ENCODE assay signal across 9 cellular contexts in the genomic region with DNA sequence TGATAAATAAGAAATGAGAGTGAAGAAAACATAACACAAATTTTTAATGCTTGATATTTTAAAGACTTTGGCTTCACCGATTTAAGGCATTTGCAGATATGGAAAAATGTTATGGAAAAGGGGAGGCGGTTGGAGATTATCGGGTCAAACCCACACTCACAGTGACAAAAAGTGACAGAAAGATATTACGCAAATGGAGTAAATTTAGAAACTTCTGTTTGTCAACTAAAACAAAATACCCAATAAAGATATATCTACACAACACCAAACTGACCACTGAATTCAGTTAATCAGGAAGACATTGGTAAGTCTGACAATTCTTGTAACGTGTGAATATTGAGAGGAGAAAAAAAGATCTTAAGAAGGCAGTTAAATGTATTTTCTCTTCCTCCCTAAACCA. TPM values are rescaled to one million over a fixed set of nuclear protein-coding genes. Genes with fewer than 3 reads are reported as not detected.
DNase-seq lines count a peak whose midpoint lies in the region; ATAC-seq and TF ChIP-seq lines count a peak whose summit lies in the region.
"Had no signal": no experiment of that assay in that cellular context is flagged by ENCODE, and none has a peak within 500 bp of the region (broad histone marks: within the 10 kb centered on the region; RNA-seq: fewer than 3 reads in every experiment).

No MANE protein-coding gene starts in this region.

- TF ChIP-seq CTCF in WTC11 (IDR thresholded peaks at IDR 0.05) (no peak), glutamatergic neuron (IDR thresholded peaks at IDR 0.05; ENCODE audit: partially characterized antibody, unreplicated experiment) (no peak), stomach (IDR thresholded peaks at IDR 0.05) (no peak)

- peak overlapping the region in 4 of 5 donors; percentile 28 to 98 (median 96) for H3K27ac ChIP-seq in stomach

- no peak for DNase-seq in activated CD4-positive, alpha-beta T cell treated with anti-CD3 and anti-CD28 coated beads, Interleukin-2, amount 10 ng/mL, durations not matched to agents 24 days and 14 days
- no peak for DNase-seq in activated CD4-positive, alpha-beta T cell treated with anti-CD3 and anti-CD28 coated beads, Interleukin-2, amount 50 U/mL, for 48 hours
- no peak for DNase-seq in WTC11 (ENCODE audit: low spot score)
- DNase-seq in glutamatergic neuron = no peak
- no peak for DNase-seq in stomach
- DNase-seq in GM19238 (ENCODE audit: insufficient read length, low spot score) = no peak
- DNase-seq: MV-4-11 had no signal

- TF ChIP-seq POLR2A in stomach (IDR thresholded peaks at IDR 0.05) = no peak

- H3K36me3 ChIP-seq in stomach = no peaks in the 10 kb centered on the region

- peak overlapping the region; percentile 89 for H3K4me3 Mint-ChIP-seq in activated CD4-positive, alpha-beta T cell treated with anti-CD3 and anti-CD28 coated beads, Interleukin-2, amount 10 ng/mL, durations not matched to agents 24 days and 14 days
- peak overlapping the region; percentile 92 for H3K4me3 Mint-ChIP-seq in WTC11
- peak overlapping the region; percentile 99 for H3K4me3 Mint-ChIP-seq in glutamatergic neuron (ENCODE audit: unreplicated experiment)

- H3K4me1 Mint-ChIP-seq in activated CD4-positive, alpha-beta T cell treated with anti-CD3 and anti-CD28 coated beads, Interleukin-2, amount 10 ng/mL, durations not matched to agents 24 days and 14 days = peaks cover 49% of the 10 kb centered on the region
- H3K4me1 Mint-ChIP-seq in WTC11 (peaks cover 39% of the 10 kb centered on the region), glutamatergic neuron (ENCODE audit: low read depth, unreplicated experiment) (peaks cover 9% of the 10 kb centered on the region)

- H3K27me3 ChIP-seq in stomach = no peaks in the 10 kb centered on the region

- no peak overlapping the region for H3K27ac Mint-ChIP-seq in activated CD4-positive, alpha-beta T cell treated with anti-CD3 and anti-CD28 coated beads, Interleukin-2, amount 10 ng/mL, durations not matched to agents 24 days and 14 days
- H3K27ac Mint-ChIP-seq in WTC11 (no peak overlapping the region; the same call in 1 of the 2 replicates), glutamatergic neuron (ENCODE audit: unreplicated experiment) (no peak overlapping the region)

- no peak for TF ChIP-seq EP300 in stomach (IDR thresholded peaks at IDR 0.05)

- 30 to 49% (median 44%) methylated on average over 5 of the region's 5 CpGs for WGBS in stomach, 5 donors

- CTCF ChIA-PET in WTC11 (lab: Charles Lee) = no interaction called here

- POLR2A ChIA-PET in WTC11 (lab: Charles Lee) = no interaction called here

- intact Hi-C loops in activated CD4-positive, alpha-beta T cell treated with anti-CD3 and anti-CD28 coated beads, Interleukin-2, amount 10 ng/mL, durations not matched to agents 24 days and 14 days (cut with micrococcal nuclease) = loop anchor here (5.0 to 10.0 kb wide), 2 partner anchors 95 to 238 kb away; a partner anchor contains a TSS
- intact Hi-C loops in stomach (cut with DNase I; ENCODE audit: low total_unique reads) = no loop called here

- ATAC-seq in WTC11 (no peak), GM21825 (IDR thresholded peaks at IDR 0.05; ENCODE audit: unreplicated experiment) (no peak), HG03571 (IDR thresholded peaks at IDR 0.05; ENCODE audit: unreplicated experiment) (no peak)

- H3K9me3 ChIP-seq in stomach = no peaks in the 10 kb centered on the region

- peaks cover 7 to 77% (median 41%) of the 10 kb centered on the region in 4 donors for H3K4me1 ChIP-seq in stomach

- peak overlapping the region; percentile 77 to 90 (median 89) for H3K4me3 ChIP-seq in stomach

- no peaks in the 10 kb centered on the region for H3K9me3 Mint-ChIP-seq in activated CD4-positive, alpha-beta T cell treated with anti-CD3 and anti-CD28 coated beads, Interleukin-2, amount 10 ng/mL, durations not matched to agents 24 days and 14 days
- no peaks in the 10 kb centered on the region for H3K9me3 Mint-ChIP-seq in WTC11
- peaks cover 13% of the 10 kb centered on the region for H3K9me3 Mint-ChIP-seq in glutamatergic neuron (ENCODE audit: unreplicated experiment)

- H3K27me3 Mint-ChIP-seq in activated CD4-positive, alpha-beta T cell treated with anti-CD3 and anti-CD28 coated beads, Interleukin-2, amount 10 ng/mL, durations not matched to agents 24 days and 14 days = no peaks in the 10 kb centered on the region
- H3K27me3 Mint-ChIP-seq in WTC11 (ENCODE audit: low read depth) (no peaks in the 10 kb centered on the region), glutamatergic neuron (ENCODE audit: unreplicated experiment) (peaks cover 12% of the 10 kb centered on the region)

- H3K36me3 Mint-ChIP-seq in activated CD4-positive, alpha-beta T cell treated with anti-CD3 and anti-CD28 coated beads, Interleukin-2, amount 10 ng/mL, durations not matched to agents 24 days and 14 days (ENCODE audit: low read depth) = peaks cover 5% of the 10 kb centered on the region
- H3K36me3 Mint-ChIP-seq in WTC11 = no peaks in the 10 kb centered on the region
- H3K36me3 Mint-ChIP-seq in glutamatergic neuron (ENCODE audit: unreplicated experiment) = no peaks in the 10 kb centered on the region

TF ChIP-seq in WTC11, 78 proteins besides CTCF, POLR2A, EP300 and RAD21:
- TF ChIP-seq FOXP1 (CRISPR knock-in tag; IDR thresholded peaks at IDR 0.05; ENCODE audit: borderline replicate concordance) = no peak
- no peak for TF ChIP-seq SMAD3 (CRISPR knock-in tag; IDR thresholded peaks at IDR 0.05; ENCODE audit: borderline replicate concordance)
- TF ChIP-seq NR1H2 (CRISPR knock-in tag; IDR thresholded peaks at IDR 0.05) = no peak
- no peak for TF ChIP-seq GABPB1 (CRISPR knock-in tag; IDR thresholded peaks at IDR 0.05)
- TF ChIP-seq, protein P1, sequence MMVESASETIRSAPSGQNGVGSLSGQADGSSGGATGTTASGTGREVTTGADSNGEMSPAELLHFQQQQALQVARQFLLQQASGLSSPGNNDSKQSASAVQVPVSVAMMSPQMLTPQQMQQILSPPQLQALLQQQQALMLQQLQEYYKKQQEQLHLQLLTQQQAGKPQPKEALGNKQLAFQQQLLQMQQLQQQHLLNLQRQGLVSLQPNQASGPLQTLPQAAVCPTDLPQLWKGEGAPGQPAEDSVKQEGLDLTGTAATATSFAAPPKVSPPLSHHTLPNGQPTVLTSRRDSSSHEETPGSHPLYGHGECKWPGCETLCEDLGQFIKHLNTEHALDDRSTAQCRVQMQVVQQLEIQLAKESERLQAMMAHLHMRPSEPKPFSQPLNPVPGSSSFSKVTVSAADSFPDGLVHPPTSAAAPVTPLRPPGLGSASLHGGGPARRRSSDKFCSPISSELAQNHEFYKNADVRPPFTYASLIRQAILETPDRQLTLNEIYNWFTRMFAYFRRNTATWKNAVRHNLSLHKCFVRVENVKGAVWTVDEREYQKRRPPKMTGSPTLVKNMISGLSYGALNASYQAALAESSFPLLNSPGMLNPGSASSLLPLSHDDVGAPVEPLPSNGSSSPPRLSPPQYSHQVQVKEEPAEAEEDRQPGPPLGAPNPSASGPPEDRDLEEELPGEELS (CRISPR knock-in tag; IDR thresholded peaks at IDR 0.05) = no peak
- TF ChIP-seq, protein P2, sequence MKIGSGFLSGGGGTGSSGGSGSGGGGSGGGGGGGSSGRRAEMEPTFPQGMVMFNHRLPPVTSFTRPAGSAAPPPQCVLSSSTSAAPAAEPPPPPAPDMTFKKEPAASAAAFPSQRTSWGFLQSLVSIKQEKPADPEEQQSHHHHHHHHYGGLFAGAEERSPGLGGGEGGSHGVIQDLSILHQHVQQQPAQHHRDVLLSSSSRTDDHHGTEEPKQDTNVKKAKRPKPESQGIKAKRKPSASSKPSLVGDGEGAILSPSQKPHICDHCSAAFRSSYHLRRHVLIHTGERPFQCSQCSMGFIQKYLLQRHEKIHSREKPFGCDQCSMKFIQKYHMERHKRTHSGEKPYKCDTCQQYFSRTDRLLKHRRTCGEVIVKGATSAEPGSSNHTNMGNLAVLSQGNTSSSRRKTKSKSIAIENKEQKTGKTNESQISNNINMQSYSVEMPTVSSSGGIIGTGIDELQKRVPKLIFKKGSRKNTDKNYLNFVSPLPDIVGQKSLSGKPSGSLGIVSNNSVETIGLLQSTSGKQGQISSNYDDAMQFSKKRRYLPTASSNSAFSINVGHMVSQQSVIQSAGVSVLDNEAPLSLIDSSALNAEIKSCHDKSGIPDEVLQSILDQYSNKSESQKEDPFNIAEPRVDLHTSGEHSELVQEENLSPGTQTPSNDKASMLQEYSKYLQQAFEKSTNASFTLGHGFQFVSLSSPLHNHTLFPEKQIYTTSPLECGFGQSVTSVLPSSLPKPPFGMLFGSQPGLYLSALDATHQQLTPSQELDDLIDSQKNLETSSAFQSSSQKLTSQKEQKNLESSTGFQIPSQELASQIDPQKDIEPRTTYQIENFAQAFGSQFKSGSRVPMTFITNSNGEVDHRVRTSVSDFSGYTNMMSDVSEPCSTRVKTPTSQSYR (CRISPR knock-in tag; IDR thresholded peaks at IDR 0.05) = no peak

RNA-seq across cellular contexts. Expression of a gene that starts 2.5 kb away (rescaled TPM):
- total RNA-seq in activated CD4-positive, alpha-beta T cell treated with anti-CD3 and anti-CD28 coated beads, Interleukin-2, amount 10 ng/mL, durations not matched to agents 24 days and 14 days = 78.9 and 84.8 TPM in 2 replicates
- 74.2 to 83.8 TPM (median 77.0 TPM) in 3 replicates for total RNA-seq in WTC11 (2021)
- total RNA-seq in glutamatergic neuron (ENCODE audit: unreplicated experiment) = 56.8 TPM
- total RNA-seq in stomach = 100 to 1,000 TPM in 3 of 5 donors, 10 to 100 TPM in 2; 85.3 to 425 (median 188) TPM
- 100 to 1,000 TPM in 1 of 3 donors, 10 to 100 TPM in 1, 1 to 10 TPM in 1; 7.5 to 125 (median 28.4) TPM for polyA plus RNA-seq in stomach
